Comparison of ENCODE assay signal across 40 cellular contexts in genomic region chr7:123687727-123688126, GRCh38. TPM values are rescaled to one million over a fixed set of nuclear protein-coding genes. Genes with fewer than 3 reads are reported as not detected.
"Had no signal": no experiment of that assay in that cellular context is flagged by ENCODE, and none has a peak within 500 bp of the region (broad histone marks: within the 10 kb centered on the region; RNA-seq: fewer than 3 reads in every experiment).

No MANE protein-coding gene starts in this region.

- ATAC-seq: activated naive CD4-positive, alpha-beta T cell treated with anti-CD3 and anti-CD28 coated beads, Interleukin-2, amount 50 U/mL, for 72 hours; activated naive CD8-positive, alpha-beta T cell treated with anti-CD3 and anti-CD28 coated beads, Interleukin-2, amount 50 U/mL, for 24 hours; activated T-cell treated with anti-CD3 and anti-CD28 coated beads, Interleukin-2, amount 50 U/mL, for 4 hours; activated T-cell treated with anti-CD3 and anti-CD28 coated beads, Interleukin-2, amount 50 U/mL, for 72 hours; activated T-helper 17 cell treated with anti-CD3 and anti-CD28 coated beads, Interleukin-2, amount 50 U/mL, for 72 hours; body of pancreas had no signal

- H3K9me3 Mint-ChIP-seq: activated naive CD4-positive, alpha-beta T cell treated with anti-CD3 and anti-CD28 coated beads for 36 hours; activated naive CD4-positive, alpha-beta T cell treated with anti-CD3 and anti-CD28 coated beads, Interleukin-2, amount 10 ng/mL, durations not matched to agents 7 days and 5 days; activated naive CD4-positive, alpha-beta T cell treated with anti-CD3 and anti-CD28 coated beads, Interleukin-2, amount 50 U/mL, for 24 hours; activated naive CD4-positive, alpha-beta T cell treated with anti-CD3 and anti-CD28 coated beads, Interleukin-2, amount 50 U/mL, for 72 hours; activated naive CD8-positive, alpha-beta T cell treated with anti-CD3 and anti-CD28 coated beads for 36 hours; activated naive CD8-positive, alpha-beta T cell treated with anti-CD3 and anti-CD28 coated beads, Interleukin-2, amount 10 ng/mL, durations not matched to agents 7 days and 5 days; activated naive CD8-positive, alpha-beta T cell treated with anti-CD3 and anti-CD28 coated beads, Interleukin-2, amount 50 U/mL, for 24 hours; activated T-cell treated with anti-CD3 and anti-CD28 coated beads, Interleukin-2, amount 50 U/mL, for 24 hours; activated T-cell treated with anti-CD3 and anti-CD28 coated beads, Interleukin-2, amount 50 U/mL, for 4 hours; activated T-cell treated with anti-CD3 and anti-CD28 coated beads, Interleukin-2, amount 50 U/mL, for 72 hours; activated T-helper 1 cell treated with anti-CD3 and anti-CD28 coated beads, Interleukin-12 subunit alpha, Interleukin-12 subunit beta, Interleukin-2, Interleukin-4 antibody, amounts not matched to agents 30 ng/mL and 10 ng/mL and 1 ng/mL, durations not matched to agents 14 hours and 24 hours and 36 hours; activated T-helper 17 cell treated with anti-CD3 and anti-CD28 coated beads, Interleukin-2, amount 50 U/mL, for 72 hours; activated T-helper 2 cell treated with anti-CD3 and anti-CD28 coated beads, Interferon-gamma antibody, Interleukin-2, Interleukin-4, amounts not matched to agents 10 μg/mL and 5 μg/mL and 100 μg/mL, durations not matched to agents 14 hours and 24 hours and 36 hours; brain; central memory CD8-positive, alpha-beta T cell had no signal

- H3K4me3 ChIP-seq: adrenal gland, ascending aorta, body of pancreas, breast epithelium, cardiac muscle cell had no signal

- H3K27me3 ChIP-seq: adrenal gland, ascending aorta, body of pancreas, brain microvascular endothelial cell, breast epithelium, cardiac muscle cell had no signal

- H3K27ac ChIP-seq: adrenal gland, ascending aorta, body of pancreas, brain microvascular endothelial cell, breast epithelium, cardiac muscle cell had no signal

- H3K27ac Mint-ChIP-seq: activated naive CD4-positive, alpha-beta T cell treated with anti-CD3 and anti-CD28 coated beads for 36 hours; activated naive CD4-positive, alpha-beta T cell treated with anti-CD3 and anti-CD28 coated beads, Interleukin-2, amount 10 ng/mL, durations not matched to agents 7 days and 5 days; activated naive CD4-positive, alpha-beta T cell treated with anti-CD3 and anti-CD28 coated beads, Interleukin-2, amount 50 U/mL, for 72 hours; activated naive CD8-positive, alpha-beta T cell treated with anti-CD3 and anti-CD28 coated beads, Interleukin-2, amount 10 ng/mL, durations not matched to agents 7 days and 5 days; activated naive CD8-positive, alpha-beta T cell treated with anti-CD3 and anti-CD28 coated beads, Interleukin-2, amount 50 U/mL, for 24 hours; activated T-cell treated with anti-CD3 and anti-CD28 coated beads, Interleukin-2, amount 50 U/mL, for 24 hours; activated T-helper 1 cell treated with anti-CD3 and anti-CD28 coated beads, Interleukin-12 subunit alpha, Interleukin-12 subunit beta, Interleukin-2, Interleukin-4 antibody, amounts not matched to agents 30 ng/mL and 10 ng/mL and 1 ng/mL, durations not matched to agents 14 hours and 24 hours and 36 hours; activated T-helper 2 cell treated with anti-CD3 and anti-CD28 coated beads, Interferon-gamma antibody, Interleukin-2, Interleukin-4, amounts not matched to agents 10 μg/mL and 5 μg/mL and 100 μg/mL, durations not matched to agents 14 hours and 24 hours and 36 hours had no signal

- DNase-seq: activated effector memory CD4-positive, alpha-beta T cell treated with anti-CD3 and anti-CD28 coated beads, Interleukin-2, amount 50 U/mL, for 16 hours; activated effector memory CD4-positive, alpha-beta T cell treated with Interleukin-2 at 50 U/mL for 16 hours; activated gamma-delta T cell; activated gamma-delta T cell treated with Interleukin-2 at 50 U/mL for 16 hours; activated naive CD4-positive, alpha-beta T cell; activated naive CD4-positive, alpha-beta T cell treated with anti-CD3 and anti-CD28 coated beads for 36 hours; activated naive CD4-positive, alpha-beta T cell treated with anti-CD3 and anti-CD28 coated beads, Interleukin-2, amount 10 ng/mL, durations not matched to agents 7 days and 5 days; activated naive CD4-positive, alpha-beta T cell treated with anti-CD3 and anti-CD28 coated beads, Interleukin-2, amount 50 U/mL, for 16 hours; activated naive CD4-positive, alpha-beta T cell treated with Interleukin-2 at 50 U/mL for 16 hours; activated naive CD8-positive, alpha-beta T cell treated with anti-CD3 and anti-CD28 coated beads for 36 hours; activated naive CD8-positive, alpha-beta T cell treated with anti-CD3 and anti-CD28 coated beads, Interleukin-2, amount 10 ng/mL, durations not matched to agents 7 days and 5 days; activated naive CD8-positive, alpha-beta T cell treated with anti-CD3 and anti-CD28 coated beads, Interleukin-2, amount 50 U/mL, for 24 hours; activated T-cell treated with anti-CD3 and anti-CD28 coated beads, Interleukin-2, amount 50 U/mL, for 24 hours; activated T-cell treated with anti-CD3 and anti-CD28 coated beads, Interleukin-2, amount 50 U/mL, for 4 hours; activated T-cell treated with anti-CD3 and anti-CD28 coated beads, Interleukin-2, amount 50 U/mL, for 48 hours; activated T-cell treated with anti-CD3 and anti-CD28 coated beads, Interleukin-2, amount 50 U/mL, for 72 hours; adrenal gland; amniotic stem cell; amygdala; anterior cingulate cortex; aorta; body of pancreas; brain microvascular endothelial cell; caudate nucleus; central memory CD4-positive, alpha-beta T cell; cerebellar nuclear complex had no signal

- H3K36me3 Mint-ChIP-seq: activated naive CD8-positive, alpha-beta T cell had no signal

- H3K36me3 ChIP-seq: breast epithelium had no signal

- H3K4me1 ChIP-seq: adrenal gland, ascending aorta, breast epithelium had no signal

- FAIRE-seq: astrocyte, bronchial epithelial cell had no signal

- H3K27me3 Mint-ChIP-seq: activated naive CD4-positive, alpha-beta T cell treated with anti-CD3 and anti-CD28 coated beads, Interleukin-2, amount 10 ng/mL, durations not matched to agents 7 days and 5 days; activated naive CD4-positive, alpha-beta T cell treated with anti-CD3 and anti-CD28 coated beads, Interleukin-2, amount 50 U/mL, for 24 hours; activated naive CD8-positive, alpha-beta T cell; activated naive CD8-positive, alpha-beta T cell treated with anti-CD3 and anti-CD28 coated beads for 36 hours; activated naive CD8-positive, alpha-beta T cell treated with anti-CD3 and anti-CD28 coated beads, Interleukin-2, amount 10 ng/mL, durations not matched to agents 7 days and 5 days; activated naive CD8-positive, alpha-beta T cell treated with anti-CD3 and anti-CD28 coated beads, Interleukin-2, amount 50 U/mL, for 24 hours; activated T-cell treated with anti-CD3 and anti-CD28 coated beads, Interleukin-2, amount 50 U/mL, for 24 hours; activated T-helper 17 cell treated with anti-CD3 and anti-CD28 coated beads, Interleukin-2, amount 50 U/mL, for 72 hours; brain; central memory CD8-positive, alpha-beta T cell had no signal

- H3K4me1 Mint-ChIP-seq: activated naive CD4-positive, alpha-beta T cell treated with anti-CD3 and anti-CD28 coated beads, Interleukin-2, amount 10 ng/mL, durations not matched to agents 7 days and 5 days; activated naive CD4-positive, alpha-beta T cell treated with anti-CD3 and anti-CD28 coated beads, Interleukin-2, amount 50 U/mL, for 24 hours; activated naive CD8-positive, alpha-beta T cell treated with anti-CD3 and anti-CD28 coated beads, Interleukin-2, amount 10 ng/mL, durations not matched to agents 7 days and 5 days; activated naive CD8-positive, alpha-beta T cell treated with anti-CD3 and anti-CD28 coated beads, Interleukin-2, amount 50 U/mL, for 24 hours; activated T-helper 17 cell treated with anti-CD3 and anti-CD28 coated beads, Interleukin-2, amount 50 U/mL, for 72 hours; brain; central memory CD8-positive, alpha-beta T cell had no signal

- H3K4me3 Mint-ChIP-seq: activated naive CD4-positive, alpha-beta T cell treated with anti-CD3 and anti-CD28 coated beads for 36 hours; activated naive CD4-positive, alpha-beta T cell treated with anti-CD3 and anti-CD28 coated beads, Interleukin-2, amount 10 ng/mL, durations not matched to agents 7 days and 5 days; activated naive CD4-positive, alpha-beta T cell treated with anti-CD3 and anti-CD28 coated beads, Interleukin-2, amount 50 U/mL, for 24 hours; activated naive CD8-positive, alpha-beta T cell; activated naive CD8-positive, alpha-beta T cell treated with anti-CD3 and anti-CD28 coated beads for 36 hours; activated naive CD8-positive, alpha-beta T cell treated with anti-CD3 and anti-CD28 coated beads, Interleukin-2, amount 10 ng/mL, durations not matched to agents 7 days and 5 days; activated naive CD8-positive, alpha-beta T cell treated with anti-CD3 and anti-CD28 coated beads, Interleukin-2, amount 50 U/mL, for 24 hours; activated T-cell treated with anti-CD3 and anti-CD28 coated beads, Interleukin-2, amount 50 U/mL, for 24 hours; activated T-cell treated with anti-CD3 and anti-CD28 coated beads, Interleukin-2, amount 50 U/mL, for 4 hours; activated T-cell treated with anti-CD3 and anti-CD28 coated beads, Interleukin-2, amount 50 U/mL, for 72 hours; activated T-helper 1 cell treated with anti-CD3 and anti-CD28 coated beads, Interleukin-12 subunit alpha, Interleukin-12 subunit beta, Interleukin-2, Interleukin-4 antibody, amounts not matched to agents 30 ng/mL and 10 ng/mL and 1 ng/mL, durations not matched to agents 14 hours and 24 hours and 36 hours; activated T-helper 17 cell treated with anti-CD3 and anti-CD28 coated beads, Interleukin-2, amount 50 U/mL, for 72 hours; brain; central memory CD8-positive, alpha-beta T cell had no signal

- H3K9me3 ChIP-seq: adrenal gland, ascending aorta, body of pancreas, breast epithelium had no signal

RNA-seq across cellular contexts. Expression of gene LMOD2, which starts 32.1 kb away (rescaled TPM):
- total RNA-seq: activated naive CD4-positive, alpha-beta T cell treated with anti-CD3 and anti-CD28 coated beads for 36 hours; activated naive CD4-positive, alpha-beta T cell treated with anti-CD3 and anti-CD28 coated beads, Interleukin-2, amount 50 U/mL, for 72 hours; activated naive CD8-positive, alpha-beta T cell treated with anti-CD3 and anti-CD28 coated beads for 36 hours; activated naive CD8-positive, alpha-beta T cell treated with anti-CD3 and anti-CD28 coated beads, Interleukin-2, amount 10 ng/mL, durations not matched to agents 7 days and 5 days; activated T-cell treated with anti-CD3 and anti-CD28 coated beads, Interleukin-2, amount 50 U/mL, for 4 hours; activated T-cell treated with anti-CD3 and anti-CD28 coated beads, Interleukin-2, amount 50 U/mL, for 72 hours; activated T-helper 1 cell treated with anti-CD3 and anti-CD28 coated beads, Interleukin-12 subunit alpha, Interleukin-12 subunit beta, Interleukin-2, Interleukin-4 antibody, amounts not matched to agents 30 ng/mL and 10 ng/mL and 1 ng/mL, durations not matched to agents 14 hours and 24 hours and 36 hours; activated T-helper 17 cell treated with anti-CD3 and anti-CD28 coated beads, Interleukin-2, amount 50 U/mL, for 72 hours; activated T-helper 2 cell treated with anti-CD3 and anti-CD28 coated beads, Interferon-gamma antibody, Interleukin-2, Interleukin-4, amounts not matched to agents 10 μg/mL and 5 μg/mL and 100 μg/mL, durations not matched to agents 14 hours and 24 hours and 36 hours; aorta; ascending aorta; astrocyte; body of pancreas; breast epithelium; bronchial epithelial cell; chondrocyte had no signal
